16 cellular contexts compared by ENCODE assay signal in genomic region chr16:55120408-55120807, GRCh38.
A peak's percentile ranks its signal among the peaks of the same experiment; 100 is the strongest.
DNase-seq lines count a peak whose midpoint lies in the region; ATAC-seq and TF ChIP-seq lines count a peak whose summit lies in the region.
"Had no signal": no experiment of that assay in that cellular context is flagged by ENCODE, and none has a peak within 500 bp of the region (broad histone marks: within the 10 kb centered on the region; RNA-seq: fewer than 3 reads in every experiment).

No MANE protein-coding gene starts in this region.

- no peaks in the 10 kb centered on the region for H3K9me2 ChIP-seq in hepatocyte (replicated peaks; ENCODE audit: insufficient read depth)

- no peak overlapping the region for H3K27ac ChIP-seq in DND-41 (ENCODE audit: low read length)
- no peak overlapping the region for H3K27ac ChIP-seq in hepatocyte
- H3K27ac ChIP-seq in mesenchymal stem cell (ENCODE audit: low read length, poor library complexity, severe bottlenecking) = no peak overlapping the region
- H3K27ac ChIP-seq: dorsolateral prefrontal cortex had no signal

- H4K8ac ChIP-seq in mesenchymal stem cell (ENCODE audit: low read length) = no peak overlapping the region

- H4K20me1 ChIP-seq in DND-41 (ENCODE audit: insufficient read depth, low read length) (no peaks in the 10 kb centered on the region), hepatocyte (ENCODE audit: insufficient read depth, poor library complexity, severe bottlenecking) (no peaks in the 10 kb centered on the region)

- ATAC-seq in DND-41 (ENCODE audit: insufficient read depth, low read depth) = peak; percentile 55
- ATAC-seq in activated naive CD8-positive, alpha-beta T cell treated with anti-CD3 and anti-CD28 coated beads, Interleukin-2, amount 50 U/mL, for 24 hours = no peak
- no peak for ATAC-seq in HG02885 (IDR thresholded peaks at IDR 0.05; ENCODE audit: poor library complexity, unreplicated experiment)
- ATAC-seq: activated T-helper 17 cell treated with anti-CD3 and anti-CD28 coated beads, Interleukin-2, amount 50 U/mL, for 72 hours; T-helper 17 cell had no signal

- H3K9me3 Mint-ChIP-seq in activated naive CD8-positive, alpha-beta T cell treated with anti-CD3 and anti-CD28 coated beads, Interleukin-2, amount 50 U/mL, for 24 hours = no peaks in the 10 kb centered on the region
- H3K9me3 Mint-ChIP-seq: activated CD4-positive, alpha-beta T cell treated with anti-CD3 and anti-CD28 coated beads, Interleukin-2, amount 10 ng/mL, durations not matched to agents 7 days and 5 days; stimulated activated naive CD8-positive, alpha-beta T cell treated with anti-CD3 and anti-CD28 coated beads, Interleukin-15, Interleukin-2, amounts not matched to agents 100 ng/mL and 50 ng/mL, for 24 hours had no signal

- DNase-seq in AG08395 (ENCODE audit: low spot score) = peak; percentile 55
- DNase-seq in DND-41 = peak; percentile 18
- DNase-seq in OCI-M1 (lab: John Stamatoyannopoulos, UW) = peak; percentile 2
- peak; percentile 26 for DNase-seq in hepatocyte (ENCODE audit: low spot score)
- DNase-seq in mesenchymal stem cell = no peak
- DNase-seq in NCI-H1694 treated with DMSO at 0.1 percent for 48 hours (lab: John Stamatoyannopoulos, UW) = no peak
- no peak for DNase-seq in activated naive CD8-positive, alpha-beta T cell treated with anti-CD3 and anti-CD28 coated beads, Interleukin-2, amount 50 U/mL, for 24 hours
- DNase-seq: activated CD4-positive, alpha-beta T cell treated with anti-CD3 and anti-CD28 coated beads, Interleukin-2, amount 10 ng/mL, durations not matched to agents 7 days and 5 days; CD4-positive, alpha-beta T cell; dorsolateral prefrontal cortex; foreskin fibroblast; NCI-H187; T-helper 17 cell had no signal

- H3K4me3 Mint-ChIP-seq in activated naive CD8-positive, alpha-beta T cell treated with anti-CD3 and anti-CD28 coated beads, Interleukin-2, amount 50 U/mL, for 24 hours = no peak overlapping the region
- H3K4me3 Mint-ChIP-seq: activated CD4-positive, alpha-beta T cell treated with anti-CD3 and anti-CD28 coated beads, Interleukin-2, amount 10 ng/mL, durations not matched to agents 7 days and 5 days; activated T-helper 17 cell treated with anti-CD3 and anti-CD28 coated beads, Interleukin-2, amount 50 U/mL, for 72 hours; CD4-positive, alpha-beta T cell; stimulated activated naive CD8-positive, alpha-beta T cell treated with anti-CD3 and anti-CD28 coated beads, Interleukin-15, Interleukin-2, amounts not matched to agents 100 ng/mL and 50 ng/mL, for 24 hours; T-helper 17 cell had no signal

- no peaks in the 10 kb centered on the region for H3K36me3 Mint-ChIP-seq in activated naive CD8-positive, alpha-beta T cell treated with anti-CD3 and anti-CD28 coated beads, Interleukin-2, amount 50 U/mL, for 24 hours (ENCODE audit: low read depth)

- no peak overlapping the region for H2AK5ac ChIP-seq in mesenchymal stem cell (ENCODE audit: low read length, severe bottlenecking)

- TF ChIP-seq CTCF in DND-41 (IDR thresholded peaks at IDR 0.05; ENCODE audit: borderline replicate concordance, extremely low read depth, low read length, poor library complexity, severe bottlenecking) (peak; percentile 22), hepatocyte (IDR thresholded peaks at IDR 0.05; ENCODE audit: poor library complexity) (peak; percentile 21)

- no peak overlapping the region for H2BK12ac ChIP-seq in mesenchymal stem cell (ENCODE audit: low read length in 2 of 2)

- no peak overlapping the region for H2BK120ac ChIP-seq in mesenchymal stem cell (ENCODE audit: low read depth, low read length)

- no peak overlapping the region for H3K23ac ChIP-seq in mesenchymal stem cell (ENCODE audit: low read length in 2 of 2)

- no peak overlapping the region for H3K4ac ChIP-seq in mesenchymal stem cell (ENCODE audit: low read depth in 1 of 2, low read length in 2 of 2)

- H3K4me2 ChIP-seq in DND-41 (ENCODE audit: insufficient read depth, low read length) = no peak overlapping the region
- H3K4me2 ChIP-seq in hepatocyte = no peak overlapping the region
- no peak overlapping the region for H3K4me2 ChIP-seq in mesenchymal stem cell (ENCODE audit: low read length, poor library complexity, severe bottlenecking)

- H3K4me1 ChIP-seq in DND-41 (ENCODE audit: insufficient read depth, low read length) (no peaks in the 10 kb centered on the region), hepatocyte (ENCODE audit: insufficient read depth) (no peaks in the 10 kb centered on the region), mesenchymal stem cell (ENCODE audit: control insufficient read depth, insufficient read depth, low read depth, low read length) (peaks cover 9% of the 10 kb centered on the region)

- no peak overlapping the region for H2AFZ ChIP-seq in DND-41 (ENCODE audit: low read depth, low read length)
- no peak overlapping the region for H2AFZ ChIP-seq in hepatocyte
- H2AFZ ChIP-seq in mesenchymal stem cell (ENCODE audit: low read depth, low read length) = no peak overlapping the region

- H3K27me3 Mint-ChIP-seq in activated naive CD8-positive, alpha-beta T cell treated with anti-CD3 and anti-CD28 coated beads, Interleukin-2, amount 50 U/mL, for 24 hours = no peaks in the 10 kb centered on the region
- H3K27me3 Mint-ChIP-seq: activated CD4-positive, alpha-beta T cell treated with anti-CD3 and anti-CD28 coated beads, Interleukin-2, amount 10 ng/mL, durations not matched to agents 7 days and 5 days; stimulated activated naive CD8-positive, alpha-beta T cell treated with anti-CD3 and anti-CD28 coated beads, Interleukin-15, Interleukin-2, amounts not matched to agents 100 ng/mL and 50 ng/mL, for 24 hours had no signal

- 28% methylated on average over 2 of the region's 2 CpGs for WGBS in hepatocyte (ENCODE audit: low lambda C conversion rate, missing lambda C conversion rate)
- 31% methylated on average over 2 of the region's 2 CpGs for WGBS in mesenchymal stem cell

- no peak overlapping the region for H2BK5ac ChIP-seq in mesenchymal stem cell (ENCODE audit: low read depth, low read length, poor library complexity, severe bottlenecking)

- no peak overlapping the region for H2BK15ac ChIP-seq in mesenchymal stem cell (ENCODE audit: low read depth, poor library complexity, severe bottlenecking)

- no peak overlapping the region for H4K91ac ChIP-seq in mesenchymal stem cell (ENCODE audit: low read length)

- H3K36me3 ChIP-seq in DND-41 (ENCODE audit: insufficient read depth, low read length) = no peaks in the 10 kb centered on the region
- H3K36me3 ChIP-seq in hepatocyte (replicated peaks; ENCODE audit: insufficient read depth, low read depth) = no peaks in the 10 kb centered on the region
- no peaks in the 10 kb centered on the region for H3K36me3 ChIP-seq in mesenchymal stem cell (ENCODE audit: control insufficient read depth in 1 of 2, insufficient read depth in 2 of 2, low read depth in 1 of 2, low read length in 2 of 2)

- no peak overlapping the region for H3K18ac ChIP-seq in mesenchymal stem cell (ENCODE audit: low read depth in 1 of 2, low read length in 2 of 2)

- no peaks in the 10 kb centered on the region for H3K27me3 ChIP-seq in DND-41 (ENCODE audit: insufficient read depth, low read length, poor library complexity)
- H3K27me3 ChIP-seq in hepatocyte = no peaks in the 10 kb centered on the region
- peaks cover 6 to 30% of the 10 kb centered on the region in 2 experiments for H3K27me3 ChIP-seq in mesenchymal stem cell (ENCODE audit: control insufficient read depth in 1 of 2, insufficient read depth in 1 of 2, low read length in 2 of 2)

- H3K14ac ChIP-seq in mesenchymal stem cell (ENCODE audit: low read length in 2 of 2) = no peak overlapping the region

- H3K79me1 ChIP-seq in mesenchymal stem cell (replicated peaks; ENCODE audit: low read length, poor library complexity, severe bottlenecking) = no peaks in the 10 kb centered on the region

- no peak overlapping the region for H3K4me3 ChIP-seq in DND-41 (ENCODE audit: low read depth in 1 of 2, low read length in 2 of 2)
- H3K4me3 ChIP-seq in hepatocyte = no peak overlapping the region
- H3K4me3 ChIP-seq in mesenchymal stem cell (ENCODE audit: insufficient read depth in 1 of 2, low read depth in 1 of 2, low read length in 2 of 2) = no peak overlapping the region
- H3K4me3 ChIP-seq: dorsolateral prefrontal cortex had no signal

- H3K79me2 ChIP-seq in DND-41 (ENCODE audit: insufficient read depth, low read length) (no peaks in the 10 kb centered on the region), hepatocyte (no peaks in the 10 kb centered on the region)

- no peaks in the 10 kb centered on the region for H3K9me3 ChIP-seq in DND-41 (ENCODE audit: insufficient read depth, low read length, severe bottlenecking)
- H3K9me3 ChIP-seq in hepatocyte (ENCODE audit: low read depth) = no peaks in the 10 kb centered on the region
- H3K9me3 ChIP-seq in mesenchymal stem cell (ENCODE audit: control insufficient read depth, low read length) = peaks cover 15% of the 10 kb centered on the region

- no peaks in the 10 kb centered on the region for H3K4me1 Mint-ChIP-seq in activated naive CD8-positive, alpha-beta T cell treated with anti-CD3 and anti-CD28 coated beads, Interleukin-2, amount 50 U/mL, for 24 hours
- H3K4me1 Mint-ChIP-seq: activated CD4-positive, alpha-beta T cell treated with anti-CD3 and anti-CD28 coated beads, Interleukin-2, amount 10 ng/mL, durations not matched to agents 7 days and 5 days; activated T-helper 17 cell treated with anti-CD3 and anti-CD28 coated beads, Interleukin-2, amount 50 U/mL, for 72 hours; T-helper 17 cell had no signal

- no peak overlapping the region for H3K27ac Mint-ChIP-seq in activated naive CD8-positive, alpha-beta T cell treated with anti-CD3 and anti-CD28 coated beads, Interleukin-2, amount 50 U/mL, for 24 hours
- H3K27ac Mint-ChIP-seq: activated CD4-positive, alpha-beta T cell treated with anti-CD3 and anti-CD28 coated beads, Interleukin-2, amount 10 ng/mL, durations not matched to agents 7 days and 5 days; activated T-helper 17 cell treated with anti-CD3 and anti-CD28 coated beads, Interleukin-2, amount 50 U/mL, for 72 hours; CD4-positive, alpha-beta T cell; stimulated activated naive CD8-positive, alpha-beta T cell treated with anti-CD3 and anti-CD28 coated beads, Interleukin-15, Interleukin-2, amounts not matched to agents 100 ng/mL and 50 ng/mL, for 24 hours; T-helper 17 cell had no signal

- H3K9ac ChIP-seq in DND-41 (ENCODE audit: low read depth, low read length) (no peak overlapping the region), mesenchymal stem cell (ENCODE audit: low read length) (no peak overlapping the region)

Comparison
In these comparisons a context has a peak if more than half of its experiments do, and no peak if none do; other contexts are left out.
1. DNase-seq: peak in AG08395 (single experiment), DND-41 (single experiment), OCI-M1 (single experiment) and hepatocyte (single experiment); none in mesenchymal stem cell (single experiment), NCI-H1694 treated with DMSO at 0.1 percent for 48 hours (single experiment) and activated naive CD8-positive, alpha-beta T cell treated with anti-CD3 and anti-CD28 coated beads, Interleukin-2, amount 50 U/mL, for 24 hours (single experiment).